ENCODE assay signal across 30 cellular contexts in genomic region chrY:3007967-3008366, GRCh38.
"Had no signal": no experiment of that assay in that cellular context is flagged by ENCODE, and none has a peak within 500 bp of the region (broad histone marks: within the 10 kb centered on the region; RNA-seq: fewer than 3 reads in every experiment).

No MANE protein-coding gene starts in this region.

- H3K4me1 ChIP-seq: neural progenitor cell, right atrium auricular region, right lobe of liver, testis, thyroid gland had no signal

- H3K9me3 ChIP-seq: left lung, lower lobe of right lung, ovary, right atrium auricular region, right lobe of liver, stomach, testis, thyroid gland, transverse colon, upper lobe of right lung had no signal

- H3K27ac Mint-ChIP-seq: immature natural killer cell; mesothelial cell of epicardium; nephron progenitor cell; neural progenitor cell; progenitor cell of endocrine pancreas; stimulated activated naive B cell treated with anti-CD40 and anti-IgM and Interleukin-4, amounts not matched to agents 10 μg/mL and 1 μg/mL and 100 μg/mL, for 72 hours had no signal

- H3K9ac ChIP-seq: neural progenitor cell had no signal

- H3K4me3 Mint-ChIP-seq: immature natural killer cell; mesothelial cell of epicardium; naive B cell; natural killer cell; nephron progenitor cell; neural progenitor cell; stimulated activated naive B cell treated with anti-CD40 and anti-IgM and Interleukin-4, amounts not matched to agents 10 μg/mL and 1 μg/mL and 100 μg/mL, for 72 hours had no signal

- H3K36me3 ChIP-seq: left lung, lower lobe of right lung, neural progenitor cell, ovary, right atrium auricular region, right lobe of liver, thyroid gland, transverse colon, upper lobe of right lung had no signal

- H3K4me1 Mint-ChIP-seq: immature natural killer cell, mesothelial cell of epicardium, nephron progenitor cell, neural progenitor cell had no signal

- H3K27me3 ChIP-seq: left lung, neural progenitor cell, ovary, right atrium auricular region, right lobe of liver, stomach, testis, thyroid gland, transverse colon, upper lobe of right lung had no signal

- DNase-seq: hippocampal formation; immature natural killer cell; kidney; left colon; left lung; lower lobe of right lung; mammary epithelial cell; mesenchymal stem cell; naive B cell; natural killer cell; nephron progenitor cell; ovary; right lobe of liver; stimulated activated CD4-positive, alpha-beta T cell treated with anti-CD3 and anti-CD28 coated beads, Interleukin-12 subunit alpha, Interleukin-12 subunit beta, amount 100 ng/mL, for 4 hours; stimulated activated CD4-positive, alpha-beta T cell treated with anti-CD3 and anti-CD28 coated beads, Interleukin-15, amount 100 ng/mL, for 24 hours; stimulated activated CD4-positive, alpha-beta T cell treated with anti-CD3 and anti-CD28 coated beads, Interleukin-2, amount 100 ng/mL, for 24 hours; stimulated activated CD4-positive, alpha-beta T cell treated with anti-CD3 and anti-CD28 coated beads, Interleukin-4, amount 100 ng/mL, for 1 hour; stimulated activated naive B cell treated with anti-CD40 and anti-IgM and Interleukin-4, amounts not matched to agents 10 μg/mL and 1 μg/mL and 100 μg/mL, for 72 hours; stimulated activated naive CD8-positive, alpha-beta T cell treated with anti-CD3 and anti-CD28 coated beads, Interleukin-15, Interleukin-2, amounts not matched to agents 100 U/mL and 50 U/mL, for 24 hours; stomach; testis; thyroid gland; transverse colon; upper lobe of right lung had no signal

- H3K9me3 Mint-ChIP-seq: immature natural killer cell; mesothelial cell of epicardium; naive B cell; natural killer cell; nephron progenitor cell; neural progenitor cell; stimulated activated naive B cell treated with anti-CD40 and anti-IgM and Interleukin-4, amounts not matched to agents 10 μg/mL and 1 μg/mL and 100 μg/mL, for 72 hours had no signal

- H3K36me3 Mint-ChIP-seq: immature natural killer cell, mesothelial cell of epicardium, naive B cell, natural killer cell, neural progenitor cell had no signal

- H3K27ac ChIP-seq: left lung, lower lobe of right lung, neural progenitor cell, ovary, right atrium auricular region, right lobe of liver, stomach, testis, thyroid gland, upper lobe of right lung had no signal

- FAIRE-seq: islet of Langerhans, kidney, urothelium cell line had no signal

- H3K4me3 ChIP-seq: left lung, lower lobe of right lung, neural progenitor cell, ovary, right atrium auricular region, right lobe of liver, stomach, testis, thyroid gland, transverse colon, upper lobe of right lung had no signal

- H3K4me2 ChIP-seq: neural progenitor cell had no signal

- H3K27me3 Mint-ChIP-seq: naive B cell; progenitor cell of endocrine pancreas; stimulated activated naive B cell treated with anti-CD40 and anti-IgM and Interleukin-4, amounts not matched to agents 10 μg/mL and 1 μg/mL and 100 μg/mL, for 72 hours had no signal
